8 cellular contexts compared by ENCODE assay signal in genomic region chr11:40306938-40307548, GRCh38.
A peak's percentile ranks its signal among the peaks of the same experiment; 100 is the strongest.
DNase-seq lines count a peak whose midpoint lies in the region; TF ChIP-seq lines count a peak whose summit lies in the region.

No MANE protein-coding gene starts in this region.

- H3K4me3 Mint-ChIP-seq in Caco-2 (ENCODE audit: unreplicated experiment): no peak overlapping the region
- no peak overlapping the region for H3K4me3 Mint-ChIP-seq in activated T-helper 1 cell treated with anti-CD3 and anti-CD28 coated beads, Interleukin-12 subunit alpha, Interleukin-12 subunit beta, Interleukin-2, Interleukin-4 antibody, amounts not matched to agents 30 ng/mL and 10 ng/mL and 1 ng/mL, durations not matched to agents 14 hours and 24 hours and 36 hours

- H3K27ac Mint-ChIP-seq in Caco-2 (ENCODE audit: unreplicated experiment): no peak overlapping the region
- H3K27ac Mint-ChIP-seq in activated T-helper 1 cell treated with anti-CD3 and anti-CD28 coated beads, Interleukin-12 subunit alpha, Interleukin-12 subunit beta, Interleukin-2, Interleukin-4 antibody, amounts not matched to agents 30 ng/mL and 10 ng/mL and 1 ng/mL, durations not matched to agents 14 hours and 24 hours and 36 hours: no peak overlapping the region

- intact Hi-C loops in Caco-2 (cut with micrococcal nuclease; ENCODE audit: unreplicated experiment): loop anchor here (1.0 to 5.0 kb wide), 3 partner anchors 415 to 1125 kb away; no protein-coding TSS in a partner anchor
- intact Hi-C loops in activated T-helper 1 cell treated with anti-CD3 and anti-CD28 coated beads, Interleukin-12 subunit alpha, Interleukin-12 subunit beta, Interleukin-2, Interleukin-4 antibody, amounts not matched to agents 30 ng/mL and 10 ng/mL and 1 ng/mL, durations not matched to agents 14 hours and 24 hours and 36 hours (cut with micrococcal nuclease): no loop called here

- no peaks in the 10 kb centered on the region for H3K9me3 ChIP-seq in Caco-2

- peaks cover 4% of the 10 kb centered on the region for H3K27me3 Mint-ChIP-seq in Caco-2 (ENCODE audit: insufficient read depth, unreplicated experiment)
- no peaks in the 10 kb centered on the region for H3K27me3 Mint-ChIP-seq in activated T-helper 1 cell treated with anti-CD3 and anti-CD28 coated beads, Interleukin-12 subunit alpha, Interleukin-12 subunit beta, Interleukin-2, Interleukin-4 antibody, amounts not matched to agents 30 ng/mL and 10 ng/mL and 1 ng/mL, durations not matched to agents 14 hours and 24 hours and 36 hours (ENCODE audit: insufficient read depth)

- peak in 1 of 2 experiments; percentile 24 for DNase-seq in Caco-2
- peak; percentile 24 for DNase-seq in GM19238 (ENCODE audit: insufficient read length, low spot score)
- DNase-seq in HPDE6-E6E7 (ENCODE audit: extremely low spot score): peak; percentile 67
- DNase-seq in SK-MEL-5 (ENCODE audit: low read depth, low spot score): peak; percentile 66
- peak; percentile 6 for DNase-seq in germinal center (ENCODE audit: low spot score)
- no peak for DNase-seq in activated T-helper 1 cell treated with anti-CD3 and anti-CD28 coated beads, Interleukin-12 subunit alpha, Interleukin-12 subunit beta, Interleukin-2, Interleukin-4 antibody, amounts not matched to agents 30 ng/mL and 10 ng/mL and 1 ng/mL, durations not matched to agents 14 hours and 24 hours and 36 hours (ENCODE audit: low spot score)
- no peak for DNase-seq in activated effector memory CD4-positive, alpha-beta T cell treated with Interleukin-2 at 50 U/mL for 16 hours
- no peak for DNase-seq in activated CD4-positive, alpha-beta T cell treated with anti-CD3 and anti-CD28 coated beads, Interleukin-2, amount 50 U/mL, for 48 hours

- H3K36me3 ChIP-seq in Caco-2 (ENCODE audit: control insufficient read depth, insufficient read depth, low read length): no peaks in the 10 kb centered on the region

- H3K4me1 ChIP-seq in Caco-2: no peaks in the 10 kb centered on the region

- no peaks in the 10 kb centered on the region for H3K4me1 Mint-ChIP-seq in Caco-2 (ENCODE audit: low read depth, unreplicated experiment)
- H3K4me1 Mint-ChIP-seq in activated T-helper 1 cell treated with anti-CD3 and anti-CD28 coated beads, Interleukin-12 subunit alpha, Interleukin-12 subunit beta, Interleukin-2, Interleukin-4 antibody, amounts not matched to agents 30 ng/mL and 10 ng/mL and 1 ng/mL, durations not matched to agents 14 hours and 24 hours and 36 hours (ENCODE audit: low read depth): no peaks in the 10 kb centered on the region

- H3K4me3 ChIP-seq in Caco-2 (ENCODE audit: low read depth, low read length): no peak overlapping the region

- H3K9me3 Mint-ChIP-seq in Caco-2 (ENCODE audit: unreplicated experiment): no peaks in the 10 kb centered on the region
- H3K9me3 Mint-ChIP-seq in activated T-helper 1 cell treated with anti-CD3 and anti-CD28 coated beads, Interleukin-12 subunit alpha, Interleukin-12 subunit beta, Interleukin-2, Interleukin-4 antibody, amounts not matched to agents 30 ng/mL and 10 ng/mL and 1 ng/mL, durations not matched to agents 14 hours and 24 hours and 36 hours: no peaks in the 10 kb centered on the region

- H3K36me3 Mint-ChIP-seq in Caco-2 (ENCODE audit: insufficient read depth, unreplicated experiment): no peaks in the 10 kb centered on the region
- no peaks in the 10 kb centered on the region for H3K36me3 Mint-ChIP-seq in activated T-helper 1 cell treated with anti-CD3 and anti-CD28 coated beads, Interleukin-12 subunit alpha, Interleukin-12 subunit beta, Interleukin-2, Interleukin-4 antibody, amounts not matched to agents 30 ng/mL and 10 ng/mL and 1 ng/mL, durations not matched to agents 14 hours and 24 hours and 36 hours (ENCODE audit: low read depth)

- BruUV-seq in Caco-2 (replicated peaks; lab: Mats Ljungman, UMichigan): no TSS peak

- peak; percentile 55 to 75 for TF ChIP-seq CTCF in Caco-2 (IDR thresholded peaks at IDR 0.05; ENCODE audit: insufficient read depth in 1 of 2, low read depth in 1 of 2, low read length in 1 of 2, severe bottlenecking in 1 of 2, unreplicated experiment in 1 of 2)

- H3K27me3 ChIP-seq in Caco-2 (replicated peaks; ENCODE audit: control insufficient read depth, insufficient read depth, low read length): no peaks in the 10 kb centered on the region

- CTCF ChIA-PET in Caco-2 (lab: Charles Lee): interaction anchor here (0.6 to 1.0 kb wide), 3 partner anchors 13 to 894 kb away, joined by 3 to 7 read pairs (median 3); no protein-coding TSS in a partner anchor

- in situ Hi-C loops in SK-MEL-5 (cut with HindIII; ENCODE audit: low pct_unique_long_range_greater_than_20kb, low sequenced_read_pairs): no loop called here

- POLR2A ChIA-PET in Caco-2 (lab: Charles Lee): no interaction called here

Comparison
In these comparisons a context has a peak if more than half of its experiments do, and no peak if none do; other contexts are left out.
1. DNase-seq: peak in GM19238 (single experiment), HPDE6-E6E7 (single experiment), SK-MEL-5 (single experiment) and germinal center (single experiment); none in activated T-helper 1 cell treated with anti-CD3 and anti-CD28 coated beads, Interleukin-12 subunit alpha, Interleukin-12 subunit beta, Interleukin-2, Interleukin-4 antibody, amounts not matched to agents 30 ng/mL and 10 ng/mL and 1 ng/mL, durations not matched to agents 14 hours and 24 hours and 36 hours (single experiment), activated effector memory CD4-positive, alpha-beta T cell treated with Interleukin-2 at 50 U/mL for 16 hours (single experiment) and activated CD4-positive, alpha-beta T cell treated with anti-CD3 and anti-CD28 coated beads, Interleukin-2, amount 50 U/mL, for 48 hours (0 of 2).